32 cellular contexts compared by ENCODE assay signal in genomic region chr2:63642941-63643340, GRCh38.
"Had no signal": no experiment of that assay in that cellular context is flagged by ENCODE, and none has a peak within 500 bp of the region (broad histone marks: within the 10 kb centered on the region; RNA-seq: fewer than 3 reads in every experiment).

No MANE protein-coding gene starts in this region.

- ATAC-seq: activated naive CD4-positive, alpha-beta T cell treated with anti-CD3 and anti-CD28 coated beads, Interleukin-2, amount 50 U/mL, for 72 hours; activated T-cell treated with anti-CD3 and anti-CD28 coated beads, Interleukin-2, amount 50 U/mL, for 72 hours; gastroesophageal sphincter; heart right ventricle; WTC11 had no signal

- H3K9me3 ChIP-seq: esophagus squamous epithelium had no signal

- H3K36me3 ChIP-seq: brain microvascular endothelial cell, esophagus squamous epithelium, gastroesophageal sphincter, heart right ventricle had no signal

- DNase-seq: activated CD4-positive, alpha-beta memory T cell treated with anti-CD3 and anti-CD28 coated beads, Interleukin-2, amount 10 ng/mL, durations not matched to agents 7 days and 5 days; activated CD4-positive, alpha-beta T cell treated with anti-CD3 and anti-CD28 coated beads for 1 hour; activated CD4-positive, alpha-beta T cell treated with anti-CD3 and anti-CD28 coated beads for 4 hours; activated CD4-positive, alpha-beta T cell treated with anti-CD3 and anti-CD28 coated beads, Interleukin-2, amount 10 ng/mL, durations not matched to agents 7 days and 5 days; activated CD4-positive, alpha-beta T cell treated with anti-CD3 and anti-CD28 coated beads, Interleukin-2, amount 50 U/mL, for 4 hours; activated CD8-positive, alpha-beta memory T cell treated with anti-CD3 and anti-CD28 coated beads, Interleukin-2, amount 50 U/mL, for 48 hours; activated gamma-delta T cell; activated naive CD4-positive, alpha-beta T cell; activated naive CD4-positive, alpha-beta T cell treated with anti-CD3 and anti-CD28 coated beads, Interleukin-2, amount 10 ng/mL, durations not matched to agents 7 days and 5 days; activated naive CD8-positive, alpha-beta T cell treated with anti-CD3 and anti-CD28 coated beads, Interleukin-2, amount 10 ng/mL, durations not matched to agents 7 days and 5 days; activated T-cell treated with anti-CD3 and anti-CD28 coated beads for 4 hours; activated T-cell treated with anti-CD3 and anti-CD28 coated beads, Interleukin-2, amount 50 U/mL, for 24 hours; activated T-cell treated with anti-CD3 and anti-CD28 coated beads, Interleukin-2, amount 50 U/mL, for 72 hours; amniotic stem cell; anterior cingulate cortex; brain microvascular endothelial cell; cortex of kidney; effector CD8-positive, alpha-beta T cell; esophagus squamous epithelium; foreskin melanocyte; heart right ventricle; T-helper 2 cell had no signal

- H3K4me1 Mint-ChIP-seq: activated CD4-positive, alpha-beta memory T cell treated with anti-CD3 and anti-CD28 coated beads, Interleukin-2, amount 10 ng/mL, durations not matched to agents 7 days and 5 days; activated CD4-positive, alpha-beta T cell treated with anti-CD3 and anti-CD28 coated beads, Interleukin-2, amount 10 ng/mL, durations not matched to agents 7 days and 5 days; activated naive CD4-positive, alpha-beta T cell treated with anti-CD3 and anti-CD28 coated beads, Interleukin-2, amount 10 ng/mL, durations not matched to agents 7 days and 5 days; activated naive CD8-positive, alpha-beta T cell treated with anti-CD3 and anti-CD28 coated beads, Interleukin-2, amount 10 ng/mL, durations not matched to agents 7 days and 5 days; central memory CD8-positive, alpha-beta T cell had no signal

- H3K36me3 Mint-ChIP-seq: activated naive CD4-positive, alpha-beta T cell treated with anti-CD3 and anti-CD28 coated beads, Interleukin-2, amount 10 ng/mL, durations not matched to agents 7 days and 5 days; activated naive CD8-positive, alpha-beta T cell treated with anti-CD3 and anti-CD28 coated beads, Interleukin-2, amount 10 ng/mL, durations not matched to agents 7 days and 5 days; WTC11 had no signal

- H3K27ac ChIP-seq: brain microvascular endothelial cell, epithelial cell of prostate, esophagus squamous epithelium, gastroesophageal sphincter, heart right ventricle, VCaP had no signal

- H3K4me3 ChIP-seq: esophagus squamous epithelium, gastroesophageal sphincter, heart right ventricle had no signal

- FAIRE-seq: colon, endometrium, endothelial cell of umbilical vein, TTC549 had no signal

- H3K4me1 ChIP-seq: esophagus squamous epithelium, gastroesophageal sphincter, heart right ventricle had no signal

- H3K4me3 Mint-ChIP-seq: activated CD4-positive, alpha-beta memory T cell treated with anti-CD3 and anti-CD28 coated beads, Interleukin-2, amount 10 ng/mL, durations not matched to agents 7 days and 5 days; activated CD4-positive, alpha-beta T cell treated with anti-CD3 and anti-CD28 coated beads, Interleukin-2, amount 10 ng/mL, durations not matched to agents 7 days and 5 days; activated naive CD4-positive, alpha-beta T cell treated with anti-CD3 and anti-CD28 coated beads, Interleukin-2, amount 10 ng/mL, durations not matched to agents 7 days and 5 days; activated naive CD8-positive, alpha-beta T cell treated with anti-CD3 and anti-CD28 coated beads, Interleukin-2, amount 10 ng/mL, durations not matched to agents 7 days and 5 days; activated T-cell treated with anti-CD3 and anti-CD28 coated beads, Interleukin-2, amount 50 U/mL, for 24 hours; activated T-cell treated with anti-CD3 and anti-CD28 coated beads, Interleukin-2, amount 50 U/mL, for 72 hours; central memory CD8-positive, alpha-beta T cell; WTC11 had no signal

- H3K9me3 Mint-ChIP-seq: activated CD4-positive, alpha-beta T cell treated with anti-CD3 and anti-CD28 coated beads, Interleukin-2, amount 10 ng/mL, durations not matched to agents 7 days and 5 days; activated naive CD4-positive, alpha-beta T cell treated with anti-CD3 and anti-CD28 coated beads, Interleukin-2, amount 10 ng/mL, durations not matched to agents 7 days and 5 days; activated T-cell treated with anti-CD3 and anti-CD28 coated beads, Interleukin-2, amount 50 U/mL, for 24 hours; central memory CD8-positive, alpha-beta T cell had no signal

- H3K27me3 ChIP-seq: brain microvascular endothelial cell, esophagus squamous epithelium, heart right ventricle had no signal

- H3K27ac Mint-ChIP-seq: activated CD4-positive, alpha-beta memory T cell treated with anti-CD3 and anti-CD28 coated beads, Interleukin-2, amount 10 ng/mL, durations not matched to agents 7 days and 5 days; activated CD4-positive, alpha-beta T cell treated with anti-CD3 and anti-CD28 coated beads, Interleukin-2, amount 10 ng/mL, durations not matched to agents 7 days and 5 days; activated naive CD4-positive, alpha-beta T cell treated with anti-CD3 and anti-CD28 coated beads, Interleukin-2, amount 10 ng/mL, durations not matched to agents 7 days and 5 days; activated naive CD4-positive, alpha-beta T cell treated with anti-CD3 and anti-CD28 coated beads, Interleukin-2, amount 50 U/mL, for 72 hours; activated naive CD8-positive, alpha-beta T cell treated with anti-CD3 and anti-CD28 coated beads, Interleukin-2, amount 10 ng/mL, durations not matched to agents 7 days and 5 days; activated T-cell treated with anti-CD3 and anti-CD28 coated beads, Interleukin-2, amount 50 U/mL, for 24 hours; activated T-cell treated with anti-CD3 and anti-CD28 coated beads, Interleukin-2, amount 50 U/mL, for 72 hours; WTC11 had no signal
